Comparison of ENCODE assay signal across 19 cellular contexts in genomic region chr2:106584304-106584954, GRCh38.
"Had no signal": no experiment of that assay in that cellular context is flagged by ENCODE, and none has a peak within 500 bp of the region (broad histone marks: within the 10 kb centered on the region; RNA-seq: fewer than 3 reads in every experiment).

No MANE protein-coding gene starts in this region.

- H3K27ac Mint-ChIP-seq: activated naive CD4-positive, alpha-beta T cell treated with anti-CD3 and anti-CD28 coated beads, Interleukin-2, amount 50 U/mL, for 72 hours; activated T-helper 17 cell treated with anti-CD3 and anti-CD28 coated beads, Interleukin-2, amount 50 U/mL, for 72 hours; brain; dendritic cell treated with granulocyte-macrophage colony-stimulating factor and Interleukin-4, amounts not matched to agents 40 ng/mL and 50 ng/mL, for 4 days; stimulated activated effector memory CD8-positive, alpha-beta T cell treated with anti-CD3 and anti-CD28 coated beads, Interleukin-12 subunit alpha, Interleukin-12 subunit beta, amount 100 ng/mL, for 72 hours had no signal

- H3K27ac ChIP-seq: pancreas, upper lobe of left lung had no signal

- H3K4me3 ChIP-seq: pancreas, upper lobe of left lung had no signal

- H3K4me3 Mint-ChIP-seq: activated T-helper 17 cell treated with anti-CD3 and anti-CD28 coated beads, Interleukin-2, amount 50 U/mL, for 72 hours; brain; dendritic cell treated with granulocyte-macrophage colony-stimulating factor and Interleukin-4, amounts not matched to agents 40 ng/mL and 50 ng/mL, for 4 days; stimulated activated effector memory CD8-positive, alpha-beta T cell treated with anti-CD3 and anti-CD28 coated beads, Interleukin-12 subunit alpha, Interleukin-12 subunit beta, amount 100 ng/mL, for 72 hours had no signal

- ATAC-seq: activated naive CD4-positive, alpha-beta T cell treated with anti-CD3 and anti-CD28 coated beads, Interleukin-2, amount 50 U/mL, for 72 hours; activated T-helper 17 cell treated with anti-CD3 and anti-CD28 coated beads, Interleukin-2, amount 50 U/mL, for 72 hours; pancreas; sciatic nerve; stimulated activated effector memory CD8-positive, alpha-beta T cell treated with anti-CD3 and anti-CD28 coated beads, Interleukin-12 subunit alpha, Interleukin-12 subunit beta, amount 100 ng/mL, for 72 hours had no signal

- FAIRE-seq: frontal cortex, islet of Langerhans, pancreas, small intestine, TTC549 had no signal

- H3K4me1 ChIP-seq: pancreas had no signal

- H3K36me3 ChIP-seq: pancreas, upper lobe of left lung had no signal

- H3K36me3 Mint-ChIP-seq: activated naive CD4-positive, alpha-beta T cell treated with anti-CD3 and anti-CD28 coated beads, Interleukin-2, amount 50 U/mL, for 72 hours; brain; stimulated activated effector memory CD8-positive, alpha-beta T cell treated with anti-CD3 and anti-CD28 coated beads, Interleukin-12 subunit alpha, Interleukin-12 subunit beta, amount 100 ng/mL, for 72 hours had no signal

- H3K9me3 Mint-ChIP-seq: activated naive CD4-positive, alpha-beta T cell treated with anti-CD3 and anti-CD28 coated beads, Interleukin-2, amount 50 U/mL, for 72 hours; activated T-helper 17 cell treated with anti-CD3 and anti-CD28 coated beads, Interleukin-2, amount 50 U/mL, for 72 hours; dendritic cell treated with granulocyte-macrophage colony-stimulating factor and Interleukin-4, amounts not matched to agents 40 ng/mL and 50 ng/mL, for 4 days; nephron; stimulated activated effector memory CD8-positive, alpha-beta T cell treated with anti-CD3 and anti-CD28 coated beads, Interleukin-12 subunit alpha, Interleukin-12 subunit beta, amount 100 ng/mL, for 72 hours had no signal

- DNase-seq: activated T-cell treated with anti-CD3 and anti-CD28 coated beads, Interleukin-2, amount 50 U/mL, for 1 hour; aorta; effector CD4-positive, alpha-beta T cell; hippocampal formation; pancreas; small intestine; stimulated activated CD4-positive, alpha-beta T cell treated with anti-CD3 and anti-CD28 coated beads, Interleukin-2, amount 100 ng/mL, for 24 hours; T-helper 1 cell had no signal

- H3K9me3 ChIP-seq: pancreas, upper lobe of left lung had no signal
